14 cellular contexts compared by ENCODE assay signal in genomic region chr1:12486401-12487005, GRCh38.
A peak's percentile ranks its signal among the peaks of the same experiment; 100 is the strongest.
DNase-seq lines count a peak whose midpoint lies in the region; ATAC-seq and TF ChIP-seq lines count a peak whose summit lies in the region.
"Had no signal": no experiment of that assay in that cellular context is flagged by ENCODE, and none has a peak within 500 bp of the region (broad histone marks: within the 10 kb centered on the region; RNA-seq: fewer than 3 reads in every experiment).

No MANE protein-coding gene starts in this region.

- ATAC-seq in heart left ventricle (peak; percentile 61 to 74 (median 70)), GM21576 (IDR thresholded peaks at IDR 0.05; ENCODE audit: unreplicated experiment) (no peak)

- H3K9me3 ChIP-seq in heart left ventricle (no peaks in the 10 kb centered on the region), parathyroid adenoma (ENCODE audit: control insufficient read depth, low read length) (no peaks in the 10 kb centered on the region), HAP-1 (no peaks in the 10 kb centered on the region)
- H3K9me3 ChIP-seq: Peyer's patch had no signal

- no peak for TF ChIP-seq POLR2A in heart left ventricle (IDR thresholded peaks at IDR 0.05)

- H3K9ac ChIP-seq in parathyroid adenoma: no peak overlapping the region

- H3K4me3 ChIP-seq in heart left ventricle: no peak overlapping the region
- peak overlapping the region; percentile 26 for H3K4me3 ChIP-seq in parathyroid adenoma (ENCODE audit: low read depth, low read length)
- no peak overlapping the region for H3K4me3 ChIP-seq in HAP-1
- H3K4me3 ChIP-seq: Peyer's patch, skin epidermis had no signal

- H3K4me2 ChIP-seq in parathyroid adenoma (ENCODE audit: low read length): peak overlapping the region; percentile 58

- H2AFZ ChIP-seq in parathyroid adenoma: no peak overlapping the region

- intact Hi-C loops in heart left ventricle (cut with DNase I): no loop called here

- TF ChIP-seq CTCF in VCaP (conservative IDR thresholded peaks at IDR 0.05) (no peak), heart left ventricle (IDR thresholded peaks at IDR 0.05) (no peak), parathyroid adenoma (IDR thresholded peaks at IDR 0.05) (no peak)

- H3K27me3 ChIP-seq in heart left ventricle: no peaks in the 10 kb centered on the region
- H3K27me3 ChIP-seq in parathyroid adenoma (ENCODE audit: control insufficient read depth, insufficient read depth, low read length): no peaks in the 10 kb centered on the region
- 0 out of 2 replicates have a peak, but pooled peaks cover 2% of the 10 kb centered on the region for H3K27me3 ChIP-seq in HAP-1 (ENCODE audit: low read depth)
- H3K27me3 ChIP-seq: Peyer's patch had no signal

- 36 to 52% (median 39%) methylated on average over 15 to 18 of the region's 18 CpGs for WGBS in heart left ventricle, 4 donors

- H3K27ac ChIP-seq in VCaP: peak overlapping the region; percentile 76
- peak overlapping the region in 9 of 12 donors; percentile 0 to 54 (median 21) for H3K27ac ChIP-seq in heart left ventricle
- peak overlapping the region; percentile 98 for H3K27ac ChIP-seq in parathyroid adenoma
- H3K27ac ChIP-seq: Peyer's patch had no signal

- no peaks in the 10 kb centered on the region for H3K79me2 ChIP-seq in parathyroid adenoma

- DNase-seq in COLO668 (lab: John Stamatoyannopoulos, UW; ENCODE audit: unreplicated experiment) (peak; percentile 25), heart left ventricle (peak in 3 of 5 donors; percentile 52 to 74 (median 66)), NCI-H1436 (lab: John Stamatoyannopoulos, UW) (no peak), NCI-H82 (lab: John Stamatoyannopoulos, UW) (no peak), HAP-1 (ENCODE audit: low spot score in 2 of 2) (no peak)
- DNase-seq: activated CD4-positive, alpha-beta T cell treated with anti-CD3 and anti-CD28 coated beads for 1 hour; activated gamma-delta T cell treated with Interleukin-2 at 50 U/mL for 16 hours; C1 segment of cervical spinal cord; NCI-H187; Peyer's patch had no signal

- H3K4me1 ChIP-seq in heart left ventricle (peaks cover 6 to 36% (median 22%) of the 10 kb centered on the region in 12 donors), parathyroid adenoma (peaks cover 35% of the 10 kb centered on the region), HAP-1 (no peaks in the 10 kb centered on the region)

- in situ Hi-C loops in HAP-1 (cut with MboI; ENCODE audit: low sequenced_read_pairs): no loop called here

- peaks cover 0 to 41% (median 6%) of the 10 kb centered on the region in 9 donors for H3K36me3 ChIP-seq in heart left ventricle
- no peaks in the 10 kb centered on the region for H3K36me3 ChIP-seq in parathyroid adenoma (ENCODE audit: control insufficient read depth, insufficient read depth, low read length)
- no peaks in the 10 kb centered on the region for H3K36me3 ChIP-seq in HAP-1 (replicated peaks)
- H3K36me3 ChIP-seq: Peyer's patch had no signal

Comparison
In these comparisons a context has a peak if more than half of its experiments do, and no peak if none do; other contexts are left out.
1. DNase-seq: peak in COLO668 (single experiment) and heart left ventricle (3 of 5); none in NCI-H1436 (single experiment), NCI-H82 (single experiment) and HAP-1 (0 of 2).
2. H3K27ac ChIP-seq: peak in every context shown above with its lines; median percentile 98 in parathyroid adenoma; 76 in VCaP; 21 in heart left ventricle.